In genomic region chr13:22187329-22187728, GRCh38 we compare ENCODE assay signal across 26 cellular contexts.
DNase-seq lines count a peak whose midpoint lies in the region; ATAC-seq, FAIRE-seq and TF ChIP-seq lines count a peak whose summit lies in the region.
"Had no signal": no experiment of that assay in that cellular context is flagged by ENCODE, and none has a peak within 500 bp of the region (broad histone marks: within the 10 kb centered on the region; RNA-seq: fewer than 3 reads in every experiment).

No MANE protein-coding gene starts in this region.

- SMC1A ChIA-PET in GM12878 (lab: Charles Lee; ENCODE audit: uncharacterized antibody, unreplicated experiment): interaction anchor here (0.9 to 2.1 kb wide), 3 partner anchors 22 to 274 kb away, joined by 3 to 6 read pairs (median 6); no protein-coding TSS in a partner anchor

- no TSS peak for BruUV-seq in GM12878 (replicated peaks; lab: Mats Ljungman, UMichigan)

- no peaks in the 10 kb centered on the region for H3K4me1 ChIP-seq in GM12878 (ENCODE audit: control insufficient read depth, insufficient read depth, low read length)

- CTCF ChIA-PET in GM12878 (lab: Yijun Ruan, JAX): interaction anchor here (1.0 to 1.2 kb wide), 2 partner anchors 12 to 551 kb away, joined by 3 to 5 read pairs; no protein-coding TSS in a partner anchor

- DNase-seq in DMS79 treated with DMSO at 0.1 percent for 48 hours (lab: John Stamatoyannopoulos, UW) (peak; percentile 13), DMS79 (lab: John Stamatoyannopoulos, UW) (no peak), GM12878 (ENCODE audit: low read depth, low spot score) (no peak), kidney epithelial cell (ENCODE audit: low read depth) (peak; percentile 10), sciatic nerve (ENCODE audit: low spot score) (no peak), NAMALWA (ENCODE audit: low spot score) (no peak), DMS153 (lab: John Stamatoyannopoulos, UW) (no peak)
- no peak for DNase-seq in central memory CD4-positive, alpha-beta T cell
- DNase-seq: AML-193, C1 segment of cervical spinal cord, COR-L47, GF-D8, H7, Karpas-422, NCI-H1105, NCI-H1436 treated with DMSO at 0.1 percent for 48 hours, NCI-H187 treated with DMSO at 0.1 percent for 48 hours, NCI-H2107, NCI-H446 treated with DMSO at 0.1 percent for 48 hours, NCI-H526, NCI-H82, PC-9, Right ventricle myocardium superior, RPMI8226 had no signal

- 30% methylated on average over 2 of the region's 2 CpGs for WGBS in GM12878 (ENCODE audit: insufficient coverage, insufficient replicate concordance, low lambda C conversion rate, missing lambda C conversion rate)

- TF ChIP-seq EP300 in GM12878 (IDR thresholded peaks at IDR 0.05; ENCODE audit: borderline replicate concordance in 1 of 2, control insufficient read depth in 1 of 2, low read depth in 2 of 2, low read length in 2 of 2): no peak

- H2AFZ ChIP-seq in GM12878 (ENCODE audit: control insufficient read depth, low read depth, low read length): no peak overlapping the region
- H2AFZ ChIP-seq: GM23248, PC-9 had no signal

- RAD21 ChIA-PET in GM12878 (lab: Charles Lee; ENCODE audit: unreplicated experiment): no interaction called here

- peak; percentile 22; the same call in 1 of the 2 replicates for TF ChIP-seq RAD21 in GM12878 (IDR thresholded peaks at IDR 0.05; ENCODE audit: insufficient read depth, low read depth, low read length)

- H3K27me3 ChIP-seq in GM12878 (replicated peaks in 1 of 2; ENCODE audit: control insufficient read depth in 2 of 2, insufficient read depth in 2 of 2, low read length in 1 of 2): no peaks in the 10 kb centered on the region
- no peaks in the 10 kb centered on the region for H3K27me3 ChIP-seq in kidney epithelial cell (ENCODE audit: control insufficient read depth, insufficient read depth, low read length)

- no peak for TF ChIP-seq POLR2A in GM12878 (IDR thresholded peaks at IDR 0.05; ENCODE audit: low read depth, low read length)

- ATAC-seq in GM12878 (no peak), sciatic nerve (peak; percentile 36)

- in situ Hi-C loops in GM12878 (cut with MboI): no loop called here

- intact Hi-C loops in GM12878 (cut with micrococcal nuclease; ENCODE audit: unreplicated experiment) (no loop called here), sciatic nerve (cut with DNase I) (no loop called here)

- POLR2A ChIA-PET in GM12878 (lab: Charles Lee): no interaction called here

- H3K36me3 ChIP-seq in GM12878 (ENCODE audit: control insufficient read depth in 2 of 2, insufficient read depth in 2 of 2, low read length in 1 of 2): no peaks in the 10 kb centered on the region
- no peaks in the 10 kb centered on the region for H3K36me3 ChIP-seq in kidney epithelial cell (ENCODE audit: control insufficient read depth, insufficient read depth, low read length)

- H3K4me3 ChIP-seq in GM12878: no peak overlapping the region
- H3K4me3 ChIP-seq in kidney epithelial cell (ENCODE audit: low read depth, low read length): no peak overlapping the region
- H3K4me3 ChIP-seq: GM23248, PC-9 had no signal

- no peaks in the 10 kb centered on the region for H4K20me1 ChIP-seq in GM12878 (ENCODE audit: control insufficient read depth, insufficient read depth)

- FAIRE-seq in GM12878 (lab: Jason Lieb, UNC): no peak

- no peak overlapping the region for H3K9ac ChIP-seq in GM12878 (ENCODE audit: control insufficient read depth, insufficient read depth, low read length)
- H3K9ac ChIP-seq: GM23248 had no signal

- no peak overlapping the region for H3K4me2 ChIP-seq in GM12878 (ENCODE audit: control insufficient read depth, insufficient read depth)
- H3K4me2 ChIP-seq: PC-9 had no signal

- H3K79me2 ChIP-seq in GM12878 (ENCODE audit: control insufficient read depth, insufficient read depth, low read length): no peaks in the 10 kb centered on the region

- H3K27ac ChIP-seq in GM12878 (ENCODE audit: control insufficient read depth, insufficient read depth): no peak overlapping the region
- H3K27ac ChIP-seq: 22Rv1, GM23248, PC-9 had no signal

- TF ChIP-seq CTCF in GM12878 (IDR thresholded peaks at IDR 0.05 in 2 of 3, conservative IDR thresholded peaks at IDR 0.05 in 1 of 3; ENCODE audit: control insufficient read depth in 2 of 3, extremely low read depth in 1 of 3, insufficient read depth in 1 of 3, low read depth in 3 of 3, low read length in 3 of 3) (no peak), kidney epithelial cell (IDR thresholded peaks at IDR 0.05; ENCODE audit: insufficient read depth, low read length, poor library complexity, severe bottlenecking) (no peak)

- H3K9me3 ChIP-seq in GM12878 (replicated peaks; ENCODE audit: control insufficient read depth, insufficient read depth, low read length): no peaks in the 10 kb centered on the region; the same call in 2 of the 3 replicates

TF ChIP-seq in GM12878, 131 proteins besides CTCF, POLR2A, EP300 and RAD21 (continues in another document):
- TF ChIP-seq, protein P1, sequence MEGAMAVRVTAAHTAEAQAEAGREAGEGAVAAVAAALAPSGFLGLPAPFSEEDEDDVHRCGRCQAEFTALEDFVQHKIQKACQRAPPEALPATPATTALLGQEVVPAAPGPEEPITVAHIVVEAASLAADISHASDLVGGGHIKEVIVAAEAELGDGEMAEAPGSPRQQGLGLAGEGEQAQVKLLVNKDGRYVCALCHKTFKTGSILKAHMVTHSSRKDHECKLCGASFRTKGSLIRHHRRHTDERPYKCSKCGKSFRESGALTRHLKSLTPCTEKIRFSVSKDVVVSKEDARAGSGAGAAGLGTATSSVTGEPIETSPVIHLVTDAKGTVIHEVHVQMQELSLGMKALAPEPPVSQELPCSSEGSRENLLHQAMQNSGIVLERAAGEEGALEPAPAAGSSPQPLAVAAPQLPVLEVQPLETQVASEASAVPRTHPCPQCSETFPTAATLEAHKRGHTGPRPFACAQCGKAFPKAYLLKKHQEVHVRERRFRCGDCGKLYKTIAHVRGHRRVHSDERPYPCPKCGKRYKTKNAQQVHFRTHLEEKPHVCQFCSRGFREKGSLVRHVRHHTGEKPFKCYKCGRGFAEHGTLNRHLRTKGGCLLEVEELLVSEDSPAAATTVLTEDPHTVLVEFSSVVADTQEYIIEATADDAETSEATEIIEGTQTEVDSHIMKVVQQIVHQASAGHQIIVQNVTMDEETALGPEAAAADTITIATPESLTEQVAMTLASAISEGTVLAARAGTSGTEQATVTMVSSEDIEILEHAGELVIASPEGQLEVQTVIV (IDR thresholded peaks at IDR 0.05; ENCODE audit: borderline replicate concordance, partially characterized antibody): no peak
- no peak for TF ChIP-seq IKZF1 (conservative IDR thresholded peaks at IDR 0.05)
- TF ChIP-seq MXI1 (IDR thresholded peaks at IDR 0.05; ENCODE audit: low read depth, low read length): no peak
- TF ChIP-seq EZH2 (IDR thresholded peaks at IDR 0.05; ENCODE audit: borderline replicate concordance, control insufficient read depth, low read depth, low read length): no peak
- TF ChIP-seq GABPA (IDR thresholded peaks at IDR 0.05; ENCODE audit: low read depth): no peak
- no peak for TF ChIP-seq SIN3A (IDR thresholded peaks at IDR 0.05; ENCODE audit: low read depth, low read length)
- TF ChIP-seq MYC (IDR thresholded peaks at IDR 0.05; ENCODE audit: insufficient read depth, insufficient read length, insufficient replicate concordance, low read length, severe bottlenecking): no peak
- TF ChIP-seq POLR2AphosphoS5 (IDR thresholded peaks at IDR 0.05; ENCODE audit: low read length): no peak
- TF ChIP-seq HDAC2 (IDR thresholded peaks at IDR 0.05): no peak
- TF ChIP-seq CBFB (IDR thresholded peaks at IDR 0.05; ENCODE audit: low read depth): no peak
- TF ChIP-seq KDM1A (IDR thresholded peaks at IDR 0.05; ENCODE audit: borderline replicate concordance): no peak
- TF ChIP-seq, protein P2, sequence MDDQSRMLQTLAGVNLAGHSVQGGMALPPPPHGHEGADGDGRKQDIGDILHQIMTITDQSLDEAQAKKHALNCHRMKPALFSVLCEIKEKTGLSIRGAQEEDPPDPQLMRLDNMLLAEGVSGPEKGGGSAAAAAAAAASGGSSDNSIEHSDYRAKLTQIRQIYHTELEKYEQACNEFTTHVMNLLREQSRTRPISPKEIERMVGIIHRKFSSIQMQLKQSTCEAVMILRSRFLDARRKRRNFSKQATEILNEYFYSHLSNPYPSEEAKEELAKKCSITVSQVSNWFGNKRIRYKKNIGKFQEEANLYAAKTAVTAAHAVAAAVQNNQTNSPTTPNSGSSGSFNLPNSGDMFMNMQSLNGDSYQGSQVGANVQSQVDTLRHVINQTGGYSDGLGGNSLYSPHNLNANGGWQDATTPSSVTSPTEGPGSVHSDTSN (IDR thresholded peaks at IDR 0.05; ENCODE audit: insufficient replicate concordance, low read depth, low read length): no peak
- TF ChIP-seq, protein P3, sequence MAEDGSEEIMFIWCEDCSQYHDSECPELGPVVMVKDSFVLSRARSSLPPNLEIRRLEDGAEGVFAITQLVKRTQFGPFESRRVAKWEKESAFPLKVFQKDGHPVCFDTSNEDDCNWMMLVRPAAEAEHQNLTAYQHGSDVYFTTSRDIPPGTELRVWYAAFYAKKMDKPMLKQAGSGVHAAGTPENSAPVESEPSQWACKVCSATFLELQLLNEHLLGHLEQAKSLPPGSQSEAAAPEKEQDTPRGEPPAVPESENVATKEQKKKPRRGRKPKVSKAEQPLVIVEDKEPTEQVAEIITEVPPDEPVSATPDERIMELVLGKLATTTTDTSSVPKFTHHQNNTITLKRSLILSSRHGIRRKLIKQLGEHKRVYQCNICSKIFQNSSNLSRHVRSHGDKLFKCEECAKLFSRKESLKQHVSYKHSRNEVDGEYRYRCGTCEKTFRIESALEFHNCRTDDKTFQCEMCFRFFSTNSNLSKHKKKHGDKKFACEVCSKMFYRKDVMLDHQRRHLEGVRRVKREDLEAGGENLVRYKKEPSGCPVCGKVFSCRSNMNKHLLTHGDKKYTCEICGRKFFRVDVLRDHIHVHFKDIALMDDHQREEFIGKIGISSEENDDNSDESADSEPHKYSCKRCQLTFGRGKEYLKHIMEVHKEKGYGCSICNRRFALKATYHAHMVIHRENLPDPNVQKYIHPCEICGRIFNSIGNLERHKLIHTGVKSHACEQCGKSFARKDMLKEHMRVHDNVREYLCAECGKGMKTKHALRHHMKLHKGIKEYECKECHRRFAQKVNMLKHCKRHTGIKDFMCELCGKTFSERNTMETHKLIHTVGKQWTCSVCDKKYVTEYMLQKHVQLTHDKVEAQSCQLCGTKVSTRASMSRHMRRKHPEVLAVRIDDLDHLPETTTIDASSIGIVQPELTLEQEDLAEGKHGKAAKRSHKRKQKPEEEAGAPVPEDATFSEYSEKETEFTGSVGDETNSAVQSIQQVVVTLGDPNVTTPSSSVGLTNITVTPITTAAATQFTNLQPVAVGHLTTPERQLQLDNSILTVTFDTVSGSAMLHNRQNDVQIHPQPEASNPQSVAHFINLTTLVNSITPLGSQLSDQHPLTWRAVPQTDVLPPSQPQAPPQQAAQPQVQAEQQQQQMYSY (CRISPR knock-in tag; IDR thresholded peaks at IDR 0.05): no peak
- TF ChIP-seq TBL1XR1 (IDR thresholded peaks at IDR 0.05; ENCODE audit: low read depth, low read length): no peak

Comparison
In these comparisons a context has a peak if more than half of its experiments do, and no peak if none do; other contexts are left out.
1. DNase-seq: peak in DMS79 treated with DMSO at 0.1 percent for 48 hours (single experiment) and kidney epithelial cell (single experiment); none in DMS79 (single experiment), GM12878 (single experiment), sciatic nerve (single experiment), central memory CD4-positive, alpha-beta T cell (single experiment), NAMALWA (single experiment) and DMS153 (single experiment).